Comparison of ENCODE assay signal across 16 cellular contexts in the genomic region with DNA sequence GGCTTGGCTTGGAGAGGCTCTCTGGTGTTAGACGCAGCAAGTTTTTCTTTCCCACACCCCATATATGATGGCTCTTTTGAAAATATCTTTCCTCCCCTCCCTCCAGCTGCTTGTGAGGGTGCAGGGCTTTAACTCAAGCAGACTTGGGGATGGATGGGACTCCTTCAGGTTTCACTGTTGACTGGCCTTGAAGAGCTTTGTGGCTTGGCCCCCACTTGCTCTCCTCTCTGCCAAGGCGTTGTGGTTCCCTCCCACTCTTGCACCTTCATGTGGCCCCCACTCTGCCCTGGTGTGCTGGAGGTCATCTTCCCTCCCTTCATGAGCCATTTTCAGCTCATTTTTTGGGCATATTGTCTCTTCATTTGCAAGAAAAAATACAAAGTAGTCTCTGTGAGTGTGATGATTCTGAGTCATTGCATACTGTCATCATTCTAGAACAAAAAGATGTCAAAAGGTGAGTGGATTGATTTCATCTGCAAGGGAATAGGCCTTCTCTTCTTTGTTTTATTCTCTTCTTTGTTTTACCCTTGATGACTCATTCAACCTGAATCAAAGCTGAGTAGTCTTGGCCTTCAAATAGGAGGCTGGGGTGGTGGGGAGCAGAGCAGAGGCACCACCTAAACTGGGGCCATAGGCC. TPM values are rescaled to one million over a fixed set of nuclear protein-coding genes. Genes with fewer than 3 reads are reported as not detected.
DNase-seq lines count a peak whose midpoint lies in the region; ATAC-seq, FAIRE-seq and TF ChIP-seq lines count a peak whose summit lies in the region.
"Had no signal": no experiment of that assay in that cellular context is flagged by ENCODE, and none has a peak within 500 bp of the region (broad histone marks: within the 10 kb centered on the region; RNA-seq: fewer than 3 reads in every experiment).

No MANE protein-coding gene starts in this region.

- no peaks in the 10 kb centered on the region for H4K20me1 ChIP-seq in HepG2 (ENCODE audit: insufficient read depth, low read length)

- H3K27ac Mint-ChIP-seq in WTC11: no peak overlapping the region
- H3K27ac Mint-ChIP-seq: activated naive CD8-positive, alpha-beta T cell treated with anti-CD3 and anti-CD28 coated beads for 36 hours; CD4-positive, alpha-beta memory T cell had no signal

- H3K4me2 ChIP-seq in HepG2 (ENCODE audit: low read depth, low read length): peak overlapping the region; percentile 76

- H3K4me3 Mint-ChIP-seq in WTC11: no peak overlapping the region
- H3K4me3 Mint-ChIP-seq: activated naive CD8-positive, alpha-beta T cell treated with anti-CD3 and anti-CD28 coated beads for 36 hours; CD4-positive, alpha-beta memory T cell had no signal

- FAIRE-seq in HepG2 (lab: Jason Lieb, UNC): no peak
- FAIRE-seq: endometrium had no signal

- H3K36me3 ChIP-seq in HepG2 (replicated peaks in 1 of 2; ENCODE audit: control insufficient read depth in 1 of 2, insufficient read depth in 2 of 2, low read length in 2 of 2) (peaks cover 0 to 4% of the 10 kb centered on the region in 2 experiments; a peak in 2 of 5 replicates), right lobe of liver (no peaks in the 10 kb centered on the region), adipocyte (ENCODE audit: control insufficient read depth, insufficient read depth, low read length, severe bottlenecking) (no peaks in the 10 kb centered on the region)
- H3K36me3 ChIP-seq: thoracic aorta had no signal

- H3K27ac ChIP-seq in HepG2 (ENCODE audit: extremely low read length, insufficient read depth, low read length): peak overlapping the region; percentile 91
- H3K27ac ChIP-seq in right lobe of liver: no peak overlapping the region
- no peak overlapping the region for H3K27ac ChIP-seq in foreskin keratinocyte
- H3K27ac ChIP-seq: thoracic aorta had no signal

- no peaks in the 10 kb centered on the region for H3K36me3 Mint-ChIP-seq in WTC11
- H3K36me3 Mint-ChIP-seq: activated naive CD8-positive, alpha-beta T cell treated with anti-CD3 and anti-CD28 coated beads for 36 hours; CD4-positive, alpha-beta memory T cell had no signal

- H3K4me3 ChIP-seq in HepG2 (replicated peaks in 1 of 3; ENCODE audit: insufficient read depth in 1 of 3, low read depth in 2 of 3, low read length in 3 of 3) (peak overlapping the region in 1 of 3 experiments; percentile 50; a peak in 2 of 6 replicates), right lobe of liver (no peak overlapping the region), adipocyte (ENCODE audit: low read length) (no peak overlapping the region)
- H3K4me3 ChIP-seq: thoracic aorta had no signal

- H2AFZ ChIP-seq in HepG2 (ENCODE audit: low read length): peak overlapping the region; percentile 20

- peak; percentile 68 for DNase-seq in HepG2 (ENCODE audit: low spot score)
- DNase-seq in right lobe of liver: no peak
- DNase-seq in adipocyte (ENCODE audit: low read depth): no peak
- peak; percentile 32 to 67 for DNase-seq in foreskin keratinocyte
- DNase-seq in GDM1 (lab: John Stamatoyannopoulos, UW): no peak
- DNase-seq in WTC11 (ENCODE audit: low spot score): no peak
- DNase-seq in amygdala (lab: John Stamatoyannopoulos, UW): no peak
- DNase-seq: activated CD4-positive, alpha-beta T cell treated with anti-CD3 and anti-CD28 coated beads for 4 hours; activated naive CD8-positive, alpha-beta T cell treated with anti-CD3 and anti-CD28 coated beads for 36 hours; CD4-positive, alpha-beta memory T cell; central memory CD4-positive, alpha-beta T cell; islet precursor cell; stimulated activated CD4-positive, alpha-beta T cell treated with anti-CD3 and anti-CD28 coated beads, Interleukin-4, amount 100 ng/mL, for 4 hours had no signal

- no peaks in the 10 kb centered on the region; the same call in 1 of the 2 replicates for H3K27me3 Mint-ChIP-seq in WTC11 (ENCODE audit: low read depth)
- H3K27me3 Mint-ChIP-seq: CD4-positive, alpha-beta memory T cell had no signal

- TF ChIP-seq CTCF in HepG2 (CRISPR knock-in tag; IDR thresholded peaks at IDR 0.05) (no peak), right lobe of liver (IDR thresholded peaks at IDR 0.05) (no peak), foreskin keratinocyte (conservative IDR thresholded peaks at IDR 0.05) (no peak), WTC11 (IDR thresholded peaks at IDR 0.05) (no peak)

- CTCF ChIA-PET in HepG2 (lab: Yijun Ruan, JAX; ENCODE audit: low intra/inter-chr PET ratio, low total read pairs): interaction anchor here (1.4 kb wide), 1 partner anchor 69 kb away, joined by 3 read pairs; no protein-coding TSS in a partner anchor
- CTCF ChIA-PET in WTC11 (lab: Charles Lee): interaction anchor here (1.3 to 1.5 kb wide), 2 partner anchors 21 to 149 kb away, joined by 3 read pairs; no protein-coding TSS in a partner anchor

- in situ Hi-C loops in HepG2 (cut with HindIII; ENCODE audit: extremely low pct_ligation_motif_present, low pct_unique_long_range_greater_than_20kb): no loop called here

- TF ChIP-seq RAD21 in HepG2 (CRISPR knock-in tag; IDR thresholded peaks at IDR 0.05): no peak

- BruUV-seq in HepG2 (replicated peaks; lab: Mats Ljungman, UMichigan): no TSS peak

- H3K9me3 ChIP-seq in HepG2 (ENCODE audit: low read length): no peaks in the 10 kb centered on the region
- H3K9me3 ChIP-seq in right lobe of liver: no peaks in the 10 kb centered on the region
- H3K9me3 ChIP-seq in adipocyte (ENCODE audit: control insufficient read depth, low read length): no peaks in the 10 kb centered on the region
- H3K9me3 ChIP-seq: thoracic aorta had no signal

- peaks cover 86% of the 10 kb centered on the region for H3K4me1 ChIP-seq in HepG2 (ENCODE audit: insufficient read depth, low read length)
- no peaks in the 10 kb centered on the region for H3K4me1 ChIP-seq in right lobe of liver
- H3K4me1 ChIP-seq in adipocyte (ENCODE audit: control insufficient read depth, insufficient read depth, low read length): peaks cover 64% of the 10 kb centered on the region
- H3K4me1 ChIP-seq in foreskin keratinocyte: no peaks in the 10 kb centered on the region

- ATAC-seq in HepG2 (no peak), right lobe of liver (no peak), foreskin keratinocyte (peak; percentile 70), HG03280 (IDR thresholded peaks at IDR 0.05; ENCODE audit: unreplicated experiment) (no peak), WTC11 (no peak)

- POLR2A ChIA-PET in HepG2 (lab: Yijun Ruan, JAX): interaction anchor here (0.8 to 3.1 kb wide), 4 partner anchors 14 to 26 kb away, joined by 3 to 19 read pairs (median 4); no protein-coding TSS in a partner anchor
- POLR2A ChIA-PET in WTC11 (lab: Charles Lee): no interaction called here

- TF ChIP-seq EP300 in HepG2 (IDR thresholded peaks at IDR 0.05; ENCODE audit: low read depth in 2 of 2, low read length in 2 of 2): no peak
- no peak for TF ChIP-seq EP300 in HepG2 (CRISPR knock-in tag; IDR thresholded peaks at IDR 0.05; ENCODE audit: borderline replicate concordance)

- WGBS in HepG2 (ENCODE audit: low lambda C conversion rate): 66% methylated on average over 2 of the region's 2 CpGs
- 63% methylated on average over 2 of the region's 2 CpGs for WGBS in right lobe of liver (ENCODE audit: insufficient coverage, low coverage, low lambda C conversion rate, missing lambda C conversion rate)

- intact Hi-C loops in HepG2 (cut with micrococcal nuclease; ENCODE audit: unreplicated experiment): loop anchor here (1.0 kb wide), 1 partner anchor 26 kb away; no protein-coding TSS in a partner anchor
- intact Hi-C loops in right lobe of liver (cut with DNase I): no loop called here

- H3K9ac ChIP-seq in HepG2 (ENCODE audit: insufficient read depth, low read depth, low read length) (peak overlapping the region; percentile 68), adipocyte (ENCODE audit: low read length) (peak overlapping the region; percentile 10)

- H3K4me1 Mint-ChIP-seq in WTC11: peaks cover 7% of the 10 kb centered on the region
- H3K4me1 Mint-ChIP-seq: activated naive CD8-positive, alpha-beta T cell treated with anti-CD3 and anti-CD28 coated beads for 36 hours; CD4-positive, alpha-beta memory T cell had no signal

- H3K27me3 ChIP-seq in HepG2 (ENCODE audit: control insufficient read depth in 1 of 2, insufficient read depth in 2 of 2, low read length in 2 of 2): no peaks in the 10 kb centered on the region
- no peaks in the 10 kb centered on the region for H3K27me3 ChIP-seq in right lobe of liver
- no peaks in the 10 kb centered on the region for H3K27me3 ChIP-seq in adipocyte (replicated peaks; ENCODE audit: control insufficient read depth, insufficient read depth, low read length)
- H3K27me3 ChIP-seq in foreskin keratinocyte: peaks cover 9% of the 10 kb centered on the region

- no peaks in the 10 kb centered on the region for H3K9me3 Mint-ChIP-seq in WTC11
- H3K9me3 Mint-ChIP-seq: activated naive CD8-positive, alpha-beta T cell treated with anti-CD3 and anti-CD28 coated beads for 36 hours had no signal

- TF ChIP-seq POLR2A in HepG2 (IDR thresholded peaks at IDR 0.05; ENCODE audit: insufficient read depth in 1 of 2, low read depth in 2 of 2, low read length in 2 of 2): no peak
- no peak for TF ChIP-seq POLR2A in right lobe of liver (IDR thresholded peaks at IDR 0.05)

- H3K79me2 ChIP-seq in HepG2 (ENCODE audit: insufficient read depth, low read length): peaks cover 4% of the 10 kb centered on the region

RNA-seq across cellular contexts. Expression of gene CYP19A1, which starts 25.5 kb away (rescaled TPM):
- total RNA-seq in HepG2 (2016; rRNA removed; fragmentation: Illumina TruSeq; extraction: Trizol) (9.1 and 10.9 TPM in 2 replicates), right lobe of liver (not detected), foreskin keratinocyte (not detected in 2 replicates), WTC11 (2021) (not detected in 3 replicates)
- 1.5 and 2.4 TPM in 2 replicates for total RNA-seq in HepG2 (2016; cell fraction: cytosol; rRNA removed; fragmentation: Illumina TruSeq; extraction: Trizol; ENCODE audit: low read depth)
- 9.6 and 9.7 TPM in 2 replicates for total RNA-seq in HepG2 (2016; cell fraction: insoluble cytoplasmic fraction; rRNA removed; fragmentation: Illumina TruSeq; extraction: Trizol)
- total RNA-seq in HepG2 (2016; cell fraction: membrane; rRNA removed; fragmentation: Illumina TruSeq; extraction: Trizol): 6.7 and 9.2 TPM in 2 replicates
- total RNA-seq in HepG2 (2016; cell fraction: nucleus; rRNA removed; fragmentation: Illumina TruSeq; extraction: Trizol): 13.6 and 15.6 TPM in 2 replicates
- polyA plus RNA-seq in HepG2 (2011; rRNA removed) (23.0 and 23.9 TPM in 2 replicates), foreskin keratinocyte (not detected in 2 replicates)
- polyA plus RNA-seq in HepG2 (2011; cell fraction: cytosol; rRNA removed): 28.9 and 50.2 TPM in 2 replicates
- polyA plus RNA-seq in HepG2 (2011; cell fraction: nucleus; rRNA removed): 15.5 and 19.9 TPM in 2 replicates
- 25.6 and 28.5 TPM in 2 replicates for polyA plus RNA-seq in HepG2 (2012)
- 2.6 and 3.1 TPM in 2 replicates for polyA plus RNA-seq in HepG2 (2016; cell fraction: cytosol; fragmentation: Illumina TruSeq; extraction: Trizol; ENCODE audit: low read depth)
- 4.9 and 8.2 TPM in 2 replicates for polyA plus RNA-seq in HepG2 (2016; cell fraction: insoluble cytoplasmic fraction; fragmentation: Illumina TruSeq; extraction: Trizol; ENCODE audit: low read depth)
- 2.7 and 2.9 TPM in 2 replicates for polyA plus RNA-seq in HepG2 (2016; cell fraction: membrane; fragmentation: Illumina TruSeq; extraction: Trizol; ENCODE audit: low read depth)
- 8.2 and 8.3 TPM in 2 replicates for polyA plus RNA-seq in HepG2 (2016; cell fraction: nucleus; fragmentation: Illumina TruSeq; extraction: Trizol; ENCODE audit: insufficient read depth, low read depth)
- 67.8 TPM in 1 of 2 replicates, not detected in the other for polyA minus RNA-seq in HepG2 (2011; rRNA and poly(A)+ RNA removed; ENCODE audit: low replicate concordance)
- 24.8 and 37.2 TPM in 2 replicates for polyA minus RNA-seq in HepG2 (2011; cell fraction: cytosol; rRNA and poly(A)+ RNA removed)
- 31.2 and 42.5 TPM in 2 replicates for polyA minus RNA-seq in HepG2 (2011; cell fraction: nucleus; rRNA and poly(A)+ RNA removed)
- total RNA-seq: activated naive CD8-positive, alpha-beta T cell treated with anti-CD3 and anti-CD28 coated beads for 36 hours; CD4-positive, alpha-beta memory T cell had no signal
- polyA plus RNA-seq: CD4-positive, alpha-beta memory T cell had no signal

RNA-seq across cellular contexts. Expression of gene GLDN, which starts 28.6 kb away (rescaled TPM):
- total RNA-seq in HepG2 (2016; rRNA removed; fragmentation: Illumina TruSeq; extraction: Trizol): 0.59 and 0.86 TPM in 2 replicates
- total RNA-seq in HepG2 (2016; cell fraction: cytosol; rRNA removed; fragmentation: Illumina TruSeq; extraction: Trizol; ENCODE audit: low read depth): 0.10 TPM in 1 of 2 replicates, not detected in the other
- total RNA-seq in HepG2 (2016; cell fraction: insoluble cytoplasmic fraction; rRNA removed; fragmentation: Illumina TruSeq; extraction: Trizol): 0.82 and 0.89 TPM in 2 replicates
- 0.31 and 0.37 TPM in 2 replicates for total RNA-seq in HepG2 (2016; cell fraction: membrane; rRNA removed; fragmentation: Illumina TruSeq; extraction: Trizol)
- 1.6 and 2.0 TPM in 2 replicates for total RNA-seq in HepG2 (2016; cell fraction: nucleus; rRNA removed; fragmentation: Illumina TruSeq; extraction: Trizol)
- polyA plus RNA-seq in HepG2 (2011; rRNA removed): 1.0 and 1.5 TPM in 2 replicates
- polyA plus RNA-seq in HepG2 (2011; cell fraction: cytosol; rRNA removed): 0.38 and 0.44 TPM in 2 replicates
- 2.3 and 2.8 TPM in 2 replicates for polyA plus RNA-seq in HepG2 (2011; cell fraction: nucleus; rRNA removed)
- 1.0 and 1.7 TPM in 2 replicates for polyA plus RNA-seq in HepG2 (2012)
- polyA plus RNA-seq in HepG2 (2016; cell fraction: cytosol; fragmentation: Illumina TruSeq; extraction: Trizol; ENCODE audit: low read depth): 0.06 TPM in 1 of 2 replicates, not detected in the other
- polyA plus RNA-seq in HepG2 (2016; cell fraction: insoluble cytoplasmic fraction; fragmentation: Illumina TruSeq; extraction: Trizol; ENCODE audit: low read depth): 0.37 TPM in 2 replicates
- polyA plus RNA-seq in HepG2 (2016; cell fraction: membrane; fragmentation: Illumina TruSeq; extraction: Trizol; ENCODE audit: low read depth): 0.20 and 0.24 TPM in 2 replicates
- 2.0 and 2.3 TPM in 2 replicates for polyA plus RNA-seq in HepG2 (2016; cell fraction: nucleus; fragmentation: Illumina TruSeq; extraction: Trizol; ENCODE audit: insufficient read depth, low read depth)
- 1.5 TPM in 1 of 2 replicates, not detected in the other for polyA minus RNA-seq in HepG2 (2011; rRNA and poly(A)+ RNA removed; ENCODE audit: low replicate concordance)
- polyA minus RNA-seq in HepG2 (2011; cell fraction: cytosol; rRNA and poly(A)+ RNA removed): 0.26 and 0.49 TPM in 2 replicates
- polyA minus RNA-seq in HepG2 (2011; cell fraction: nucleus; rRNA and poly(A)+ RNA removed): 4.9 and 5.5 TPM in 2 replicates
- total RNA-seq in right lobe of liver: under 1 TPM; 0.18 to 0.81 (median 0.43) TPM
- total RNA-seq in foreskin keratinocyte: not detected in 2 replicates
- not detected in 2 replicates for polyA plus RNA-seq in foreskin keratinocyte
- total RNA-seq in WTC11 (2021): 0.77 to 1.8 TPM (median 1.7 TPM) in 3 replicates
- total RNA-seq: activated naive CD8-positive, alpha-beta T cell treated with anti-CD3 and anti-CD28 coated beads for 36 hours; CD4-positive, alpha-beta memory T cell had no signal
- polyA plus RNA-seq: CD4-positive, alpha-beta memory T cell had no signal

Comparison
In these comparisons a context has a peak if more than half of its experiments do, and no peak if none do; other contexts are left out.
1. DNase-seq: peak in HepG2 (single experiment) and foreskin keratinocyte (2 of 2); none in right lobe of liver (0 of 3), adipocyte (single experiment), GDM1 (single experiment), WTC11 (single experiment) and amygdala (0 of 56).